Comparison of ENCODE assay signal across 1 cellular context in the genomic region with DNA sequence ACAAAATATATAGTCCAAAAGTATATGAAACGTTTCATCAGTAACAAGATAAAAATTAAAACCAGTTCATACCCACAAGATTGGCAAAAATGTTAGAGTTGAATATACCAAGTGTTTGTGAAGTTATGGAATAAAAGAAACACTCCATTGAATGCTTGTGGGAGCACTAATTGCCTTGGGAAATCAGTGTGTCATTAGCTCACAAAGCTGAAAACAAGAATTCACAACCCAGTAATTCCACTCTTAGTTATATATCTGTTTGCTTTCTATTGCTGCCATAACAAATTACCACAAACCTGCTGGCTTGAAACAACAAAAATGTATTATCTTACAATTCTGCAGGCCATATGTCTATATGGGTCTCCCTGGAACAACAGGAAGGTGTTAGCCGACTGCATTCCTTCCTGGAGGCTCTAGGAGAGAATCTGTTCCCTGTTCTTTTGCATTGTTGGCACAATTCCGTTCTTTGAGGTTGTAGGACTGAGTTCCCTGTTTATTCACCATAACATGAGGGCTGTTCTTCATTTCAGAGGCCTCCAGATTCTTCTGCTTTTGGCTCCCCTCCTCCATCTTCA.
TF ChIP-seq lines count a peak whose summit lies in the region.

No MANE protein-coding gene starts in this region.

TF ChIP-seq in HepG2, 621 proteins besides CTCF, POLR2A, EP300 and RAD21:
- TF ChIP-seq HDAC1 (CRISPR knock-in tag; IDR thresholded peaks at IDR 0.05) (no peak), ZNF263 (CRISPR knock-in tag; IDR thresholded peaks at IDR 0.05) (no peak), FOXP1 (IDR thresholded peaks at IDR 0.05) (no peak), FOXP1 (CRISPR knock-in tag; IDR thresholded peaks at IDR 0.05) (no peak), EZH2 (conservative IDR thresholded peaks at IDR 0.05; ENCODE audit: low read depth, low read length) (no peak), ZBTB7A (CRISPR knock-in tag; IDR thresholded peaks at IDR 0.05) (no peak), ZNF563 (CRISPR knock-in tag; IDR thresholded peaks at IDR 0.05) (no peak), ZNF501 (CRISPR knock-in tag; IDR thresholded peaks at IDR 0.05) (no peak)
- TF ChIP-seq, protein P1, sequence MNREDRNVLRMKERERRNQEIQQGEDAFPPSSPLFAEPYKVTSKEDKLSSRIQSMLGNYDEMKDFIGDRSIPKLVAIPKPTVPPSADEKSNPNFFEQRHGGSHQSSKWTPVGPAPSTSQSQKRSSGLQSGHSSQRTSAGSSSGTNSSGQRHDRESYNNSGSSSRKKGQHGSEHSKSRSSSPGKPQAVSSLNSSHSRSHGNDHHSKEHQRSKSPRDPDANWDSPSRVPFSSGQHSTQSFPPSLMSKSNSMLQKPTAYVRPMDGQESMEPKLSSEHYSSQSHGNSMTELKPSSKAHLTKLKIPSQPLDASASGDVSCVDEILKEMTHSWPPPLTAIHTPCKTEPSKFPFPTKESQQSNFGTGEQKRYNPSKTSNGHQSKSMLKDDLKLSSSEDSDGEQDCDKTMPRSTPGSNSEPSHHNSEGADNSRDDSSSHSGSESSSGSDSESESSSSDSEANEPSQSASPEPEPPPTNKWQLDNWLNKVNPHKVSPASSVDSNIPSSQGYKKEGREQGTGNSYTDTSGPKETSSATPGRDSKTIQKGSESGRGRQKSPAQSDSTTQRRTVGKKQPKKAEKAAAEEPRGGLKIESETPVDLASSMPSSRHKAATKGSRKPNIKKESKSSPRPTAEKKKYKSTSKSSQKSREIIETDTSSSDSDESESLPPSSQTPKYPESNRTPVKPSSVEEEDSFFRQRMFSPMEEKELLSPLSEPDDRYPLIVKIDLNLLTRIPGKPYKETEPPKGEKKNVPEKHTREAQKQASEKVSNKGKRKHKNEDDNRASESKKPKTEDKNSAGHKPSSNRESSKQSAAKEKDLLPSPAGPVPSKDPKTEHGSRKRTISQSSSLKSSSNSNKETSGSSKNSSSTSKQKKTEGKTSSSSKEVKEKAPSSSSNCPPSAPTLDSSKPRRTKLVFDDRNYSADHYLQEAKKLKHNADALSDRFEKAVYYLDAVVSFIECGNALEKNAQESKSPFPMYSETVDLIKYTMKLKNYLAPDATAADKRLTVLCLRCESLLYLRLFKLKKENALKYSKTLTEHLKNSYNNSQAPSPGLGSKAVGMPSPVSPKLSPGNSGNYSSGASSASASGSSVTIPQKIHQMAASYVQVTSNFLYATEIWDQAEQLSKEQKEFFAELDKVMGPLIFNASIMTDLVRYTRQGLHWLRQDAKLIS (CRISPR knock-in tag; IDR thresholded peaks at IDR 0.05), result no peak
